8 cellular contexts compared by ENCODE assay signal in the genomic region with DNA sequence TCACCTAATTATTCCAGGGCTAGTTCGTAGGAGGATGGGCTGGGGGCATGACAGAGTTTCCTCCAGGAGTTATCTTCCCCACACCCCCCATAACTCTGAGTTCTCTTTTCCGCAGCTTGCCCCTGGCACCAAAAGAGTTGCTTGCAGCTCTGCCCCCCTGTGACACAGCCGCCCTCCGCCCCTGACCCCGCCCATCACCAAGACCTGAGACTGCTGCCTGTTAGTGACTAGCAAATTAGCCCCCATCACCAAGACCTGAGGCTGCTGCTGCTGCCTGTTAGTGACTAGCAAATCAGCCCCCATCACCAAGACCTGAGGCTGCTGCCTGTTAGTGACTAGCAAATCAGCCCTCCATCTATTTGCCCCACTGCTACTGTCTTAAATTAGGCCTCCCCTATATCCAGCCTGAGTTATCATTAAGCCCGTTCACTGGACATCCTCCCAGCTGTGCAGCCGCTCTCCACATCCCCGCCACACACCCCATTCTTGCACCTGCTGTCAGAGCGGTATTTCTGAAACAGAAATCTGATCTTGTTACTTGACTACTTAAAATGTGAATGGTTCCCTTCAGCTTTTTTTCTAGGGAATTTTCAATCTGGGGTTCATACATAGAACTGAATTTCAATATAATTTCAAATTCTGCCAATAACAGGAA. TPM values are rescaled to one million over a fixed set of nuclear protein-coding genes. Genes with fewer than 3 reads are reported as not detected.
DNase-seq lines count a peak whose midpoint lies in the region; ATAC-seq and TF ChIP-seq lines count a peak whose summit lies in the region.

No MANE protein-coding gene starts in this region.

- no peak for TF ChIP-seq CTCF in activated B cell treated with CpG ODN at 0.5 μM for 24 hours (IDR thresholded peaks at IDR 0.05)
- TF ChIP-seq CTCF in colonic mucosa (IDR thresholded peaks at IDR 0.05), result no peak
- no peak for TF ChIP-seq CTCF in nephron (IDR thresholded peaks at IDR 0.05; ENCODE audit: unreplicated experiment in 3 of 3)

- ATAC-seq in GM21526 (IDR thresholded peaks at IDR 0.05; ENCODE audit: low FRiP score, unreplicated experiment) (peak; percentile 11), activated B cell treated with CpG ODN at 0.5 μM for 24 hours (ENCODE audit: low read depth) (peak; percentile 6), HG03025 (IDR thresholded peaks at IDR 0.05; ENCODE audit: low FRiP score, unreplicated experiment) (no peak), HG03139 (IDR thresholded peaks at IDR 0.05; ENCODE audit: unreplicated experiment) (no peak)

- H3K27me3 ChIP-seq in colonic mucosa, result no peaks in the 10 kb centered on the region

- DNase-seq in activated B cell treated with CpG ODN at 0.5 μM for 24 hours (peak; percentile 48), colonic mucosa (peak; percentile 41), NCI-H1105 (lab: John Stamatoyannopoulos, UW) (no peak), AML-193 (lab: John Stamatoyannopoulos, UW) (no peak)

- peak overlapping the region; percentile 97 for H3K4me3 Mint-ChIP-seq in activated B cell treated with CpG ODN at 0.5 μM for 24 hours
- peak overlapping the region; percentile 93 to 99 (median 99) for H3K4me3 Mint-ChIP-seq in nephron

- peak overlapping the region; percentile 96 for H3K27ac Mint-ChIP-seq in activated B cell treated with CpG ODN at 0.5 μM for 24 hours
- peak overlapping the region; percentile 97 to 99 (median 98) for H3K27ac Mint-ChIP-seq in nephron

- intact Hi-C loops in activated B cell treated with CpG ODN at 0.5 μM for 24 hours (cut with micrococcal nuclease) (loop anchor here (1.0 to 10.0 kb wide), 2 partner anchors 16 to 443 kb away; partner anchors contain the start of gene LEF1), colonic mucosa (cut with DNase I) (no loop called here)

- H3K4me3 ChIP-seq in colonic mucosa, result peak overlapping the region; percentile 95

- peaks cover 3% of the 10 kb centered on the region for H3K4me1 ChIP-seq in colonic mucosa

- no peaks in the 10 kb centered on the region for H3K27me3 Mint-ChIP-seq in activated B cell treated with CpG ODN at 0.5 μM for 24 hours
- peaks cover 12% of the 10 kb centered on the region for H3K27me3 Mint-ChIP-seq in nephron (ENCODE audit: low read depth)

- H3K9me3 Mint-ChIP-seq in activated B cell treated with CpG ODN at 0.5 μM for 24 hours, result no peaks in the 10 kb centered on the region
- no peaks in the 10 kb centered on the region for H3K9me3 Mint-ChIP-seq in nephron

- H3K36me3 Mint-ChIP-seq in activated B cell treated with CpG ODN at 0.5 μM for 24 hours (ENCODE audit: low read depth) (peaks cover 6% of the 10 kb centered on the region), nephron (ENCODE audit: low read depth) (peaks cover 8% of the 10 kb centered on the region)

- no peaks in the 10 kb centered on the region for H3K36me3 ChIP-seq in colonic mucosa

- no peak overlapping the region for H3K27ac ChIP-seq in colonic mucosa

- POLR2A ChIA-PET in activated B cell treated with CpG ODN at 0.5 μM for 24 hours (lab: Charles Lee), result interaction anchor here (0.6 to 3.0 kb wide), 5 partner anchors 11 to 1722 kb away, joined by 3 to 19 read pairs (median 3); partner anchors contain the start of genes OSTC and RPL34

- no peaks in the 10 kb centered on the region for H3K9me3 ChIP-seq in colonic mucosa

- H3K4me1 Mint-ChIP-seq in activated B cell treated with CpG ODN at 0.5 μM for 24 hours (peaks cover 32% of the 10 kb centered on the region), nephron (peaks cover 49% of the 10 kb centered on the region)

- CTCF ChIA-PET in activated B cell treated with CpG ODN at 0.5 μM for 24 hours (lab: Charles Lee), result interaction anchor here (0.6 to 1.8 kb wide), 3 partner anchors 13 to 1699 kb away, joined by 3 to 4 read pairs (median 3); no protein-coding TSS in a partner anchor

- H3K9ac ChIP-seq in colonic mucosa (ENCODE audit: low read depth in 2 of 2, low read length in 2 of 2), result peak overlapping the region in 1 of 2 donors; percentile 37

RNA-seq across cellular contexts. Expression of gene PAPSS1, which starts 1.5 kb away (rescaled TPM):
- total RNA-seq in activated B cell treated with CpG ODN at 0.5 μM for 24 hours (31.8 and 34.2 TPM in 2 replicates), colonic mucosa (10 to 100 TPM; 21.1 to 22.5 TPM)

Comparison
In these comparisons a context has a peak if more than half of its experiments do, and no peak if none do; other contexts are left out.
1. ATAC-seq: peak in GM21526 (single experiment) and activated B cell treated with CpG ODN at 0.5 μM for 24 hours (single experiment); none in HG03025 (single experiment) and HG03139 (single experiment).
2. DNase-seq: peak in activated B cell treated with CpG ODN at 0.5 μM for 24 hours (single experiment) and colonic mucosa (single experiment); none in NCI-H1105 (single experiment) and AML-193 (0 of 2).